15 cellular contexts compared by ENCODE assay signal in the genomic region with DNA sequence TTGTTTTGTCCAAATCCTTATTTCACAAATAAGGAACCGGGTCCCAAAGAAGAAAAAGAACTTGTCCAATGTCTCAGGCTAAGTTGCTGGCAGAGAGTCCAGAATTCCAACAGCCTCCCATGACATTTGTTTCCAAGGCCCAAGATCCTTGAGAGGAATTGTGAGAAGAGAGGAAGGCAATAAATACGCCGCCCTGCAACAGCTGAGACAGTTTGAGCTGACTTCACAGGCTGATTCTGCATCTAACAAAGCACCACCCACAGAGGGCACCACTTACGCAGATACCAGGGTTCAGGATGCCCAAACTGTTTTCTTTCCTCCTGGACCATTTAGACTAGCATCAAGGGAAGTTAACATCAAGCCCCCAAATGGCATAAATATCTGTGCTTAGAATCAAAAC.
DNase-seq lines count a peak whose midpoint lies in the region; ATAC-seq, FAIRE-seq and TF ChIP-seq lines count a peak whose summit lies in the region.
"Had no signal": no experiment of that assay in that cellular context is flagged by ENCODE, and none has a peak within 500 bp of the region (broad histone marks: within the 10 kb centered on the region; RNA-seq: fewer than 3 reads in every experiment).

No MANE protein-coding gene starts in this region.

- H4K91ac ChIP-seq in H1 (replicated peaks; ENCODE audit: insufficient read length, low read length) = no peak overlapping the region

- no peak overlapping the region for H4K5ac ChIP-seq in H1 (ENCODE audit: insufficient read length, low read depth, low read length)

- no peak overlapping the region for H3K4me2 ChIP-seq in H1 (ENCODE audit: insufficient read depth in 1 of 2, low read depth in 2 of 2, low read length in 2 of 2)

- H3K4ac ChIP-seq in H1 (replicated peaks; ENCODE audit: insufficient read length, low read depth, low read length) = no peak overlapping the region

- CTCF ChIA-PET in H1 (lab: Charles Lee; ENCODE audit: partially characterized antibody) = interaction anchor here (0.6 to 6.5 kb wide), 27 partner anchors 9 to 802 kb away, joined by 3 to 78 read pairs (median 3); no protein-coding TSS in a partner anchor

- POLR2A ChIA-PET in H1 (lab: Charles Lee; ENCODE audit: partially characterized antibody) = no interaction called here

- no peak for TF ChIP-seq EP300 in H1 (IDR thresholded peaks at IDR 0.05; ENCODE audit: borderline replicate concordance in 1 of 2, low read depth in 2 of 2, low read length in 2 of 2)
- no peak for TF ChIP-seq EP300 in upper lobe of left lung (IDR thresholded peaks at IDR 0.05)

- no peak overlapping the region for H2BK20ac ChIP-seq in H1 (ENCODE audit: low read length)

- H3K9ac ChIP-seq in H1 (replicated peaks in 1 of 4; ENCODE audit: extremely low read depth in 1 of 4, low read depth in 3 of 4, low read length in 3 of 4) = no peak overlapping the region

- no peaks in the 10 kb centered on the region for H3K79me1 ChIP-seq in H1 (ENCODE audit: low read depth, low read length)

- H2BK12ac ChIP-seq in H1 (ENCODE audit: low read depth, low read length) = no peak overlapping the region

- H3K36me3 ChIP-seq in H1 (ENCODE audit: control insufficient read depth in 2 of 4, insufficient read depth in 4 of 4, low read length in 3 of 4) = no peaks in the 10 kb centered on the region
- no peaks in the 10 kb centered on the region for H3K36me3 ChIP-seq in upper lobe of left lung
- H3K36me3 ChIP-seq: cardiac muscle cell, thyroid gland had no signal

- no peak overlapping the region for H2AK5ac ChIP-seq in H1 (ENCODE audit: low read depth, low read length)

- no peak overlapping the region for H3K18ac ChIP-seq in H1 (ENCODE audit: extremely low read depth, low read length)

- WGBS in H1 (ENCODE audit: extremely low coverage in 1 of 2, insufficient coverage in 1 of 2, insufficient read length in 1 of 2, insufficient replicate concordance in 2 of 2, low coverage in 1 of 2, low lambda C conversion rate in 2 of 2, missing lambda C conversion rate in 1 of 2), 2 experiments = 83% methylated on average over 4 of the region's 4 CpGs; no CpG with 5 or more reads in 1 of the 2 experiments
- 85 to 94% methylated on average over 4 of the region's 4 CpGs for WGBS in upper lobe of left lung, 2 donors

- H3K4me3 ChIP-seq in NB4 (ENCODE audit: low read depth, low read length) = no peak overlapping the region
- no peak overlapping the region for H3K4me3 ChIP-seq in H1 (ENCODE audit: extremely low read depth in 1 of 4, insufficient read depth in 2 of 4, low read depth in 3 of 4, low read length in 4 of 4)
- H3K4me3 ChIP-seq in upper lobe of left lung = no peak overlapping the region
- H3K4me3 ChIP-seq: cardiac muscle cell, K562, skin epidermis, thyroid gland had no signal

- H3K23me2 ChIP-seq in H1 (ENCODE audit: low read depth, low read length) = 0 out of 2 replicates have a peak, but pooled peaks cover 2% of the 10 kb centered on the region

- no peak for TF ChIP-seq POLR2A in NB4 (IDR thresholded peaks at IDR 0.05; ENCODE audit: extremely low read depth, insufficient read length)
- no peak for TF ChIP-seq POLR2A in H1 (IDR thresholded peaks at IDR 0.05; ENCODE audit: control extremely low read depth in 1 of 2, low read depth in 2 of 2, low read length in 2 of 2)
- no peak for TF ChIP-seq POLR2A in upper lobe of left lung (IDR thresholded peaks at IDR 0.05)

- DNase-seq in NCI-H146 (lab: John Stamatoyannopoulos, UW) (peak; percentile 3), NCI-H146 treated with DMSO at 0.1 percent for 48 hours (lab: John Stamatoyannopoulos, UW; ENCODE audit: unreplicated experiment) (no peak), NB4 (ENCODE audit: low read depth) (peak; percentile 8), H1 (ENCODE audit: low read depth in 1 of 2, low spot score in 2 of 2) (no peak), pons (ENCODE audit: low spot score) (peak; percentile 50), upper lobe of left lung (no peak), OCI-M1 (lab: John Stamatoyannopoulos, UW) (no peak)
- DNase-seq: activated T-cell treated with anti-CD3 and anti-CD28 coated beads, Interleukin-2, amount 50 U/mL, for 72 hours; thyroid gland had no signal

- no peak overlapping the region for H2AFZ ChIP-seq in H1 (ENCODE audit: low read length)

- no peak overlapping the region for H3K27ac ChIP-seq in H1 (ENCODE audit: low read depth, low read length)
- no peak overlapping the region for H3K27ac ChIP-seq in upper lobe of left lung
- H3K27ac ChIP-seq: cardiac muscle cell, skin epidermis, thyroid gland had no signal

- H3K27me3 ChIP-seq in H1 (replicated peaks in 1 of 4; ENCODE audit: control insufficient read depth in 3 of 4, extremely low read depth in 1 of 4, insufficient read depth in 3 of 4, low read length in 3 of 4) (no peaks in the 10 kb centered on the region), upper lobe of left lung (no peaks in the 10 kb centered on the region)
- H3K27me3 ChIP-seq: cardiac muscle cell, thyroid gland had no signal

- H3K9me3 ChIP-seq in H1 (ENCODE audit: insufficient read depth in 2 of 2, low read depth in 1 of 2, low read length in 1 of 2) = no peaks in the 10 kb centered on the region
- H3K9me3 ChIP-seq in upper lobe of left lung = no peaks in the 10 kb centered on the region
- H3K9me3 ChIP-seq: thyroid gland had no signal

- TF ChIP-seq CTCF in NB4 (IDR thresholded peaks at IDR 0.05; ENCODE audit: low read depth, low read length) (peak; percentile 18), H1 (IDR thresholded peaks at IDR 0.05; ENCODE audit: control extremely low read depth in 1 of 3, insufficient read depth in 1 of 3, low read depth in 1 of 3, low read length in 3 of 3) (peak; percentile 45 to 69 (median 51); a peak in 3 of 4 replicates), upper lobe of left lung (IDR thresholded peaks at IDR 0.05) (no peak)

- no peak overlapping the region for H2BK5ac ChIP-seq in H1 (ENCODE audit: low read depth, low read length)

- no peak overlapping the region for H2BK15ac ChIP-seq in H1 (ENCODE audit: low read length)

- H3K14ac ChIP-seq in H1 (ENCODE audit: insufficient read length) = no peak overlapping the region

- no peaks in the 10 kb centered on the region for H4K20me1 ChIP-seq in H1 (replicated peaks in 1 of 2; ENCODE audit: control insufficient read depth in 1 of 2, insufficient read depth in 2 of 2, low read length in 2 of 2)

- peaks cover 0 to 9% (median 2%) of the 10 kb centered on the region in 4 experiments; a peak in 4 of 7 replicates for H3K4me1 ChIP-seq in H1 (replicated peaks in 1 of 4; ENCODE audit: control insufficient read depth in 3 of 4, insufficient read depth in 4 of 4, low read length in 3 of 4)
- no peaks in the 10 kb centered on the region for H3K4me1 ChIP-seq in upper lobe of left lung
- H3K4me1 ChIP-seq: thyroid gland had no signal

- no peaks in the 10 kb centered on the region for H3K79me2 ChIP-seq in H1 (ENCODE audit: control insufficient read depth in 1 of 2, insufficient read depth in 2 of 2, low read length in 2 of 2)

- H2BK120ac ChIP-seq in H1 (replicated peaks; ENCODE audit: low read depth, low read length) = no peak overlapping the region

- H3K23ac ChIP-seq in H1 (ENCODE audit: insufficient read length) = no peak overlapping the region

- H4K8ac ChIP-seq in H1 (ENCODE audit: extremely low read depth, insufficient read depth, low read length) = no peak overlapping the region

- H3K56ac ChIP-seq in H1 (replicated peaks; ENCODE audit: insufficient read length, low read depth, low read length) = no peak overlapping the region

- ATAC-seq in HG02884 (IDR thresholded peaks at IDR 0.05; ENCODE audit: unreplicated experiment) (no peak), upper lobe of left lung (ENCODE audit: low FRiP score in 2 of 2) (no peak)
- ATAC-seq: activated T-cell treated with anti-CD3 and anti-CD28 coated beads, Interleukin-2, amount 50 U/mL, for 72 hours; K562 had no signal

- peak; percentile 70 to 74 for TF ChIP-seq RAD21 in H1 (IDR thresholded peaks at IDR 0.05 in 1 of 2, conservative IDR thresholded peaks at IDR 0.05 in 1 of 2; ENCODE audit: low read depth in 2 of 2, low read length in 2 of 2)

- FAIRE-seq in H1 (lab: Jason Lieb, UNC) = no peak
- FAIRE-seq: A204.1, H54, K562 had no signal

TF ChIP-seq in H1, 55 proteins besides CTCF, POLR2A, EP300 and RAD21:
- TF ChIP-seq RXRA (IDR thresholded peaks at IDR 0.05; ENCODE audit: insufficient read depth, low read depth, low read length) (no peak), BRCA1 (IDR thresholded peaks at IDR 0.05; ENCODE audit: low read depth, low read length) (no peak)
- TF ChIP-seq, protein P1, sequence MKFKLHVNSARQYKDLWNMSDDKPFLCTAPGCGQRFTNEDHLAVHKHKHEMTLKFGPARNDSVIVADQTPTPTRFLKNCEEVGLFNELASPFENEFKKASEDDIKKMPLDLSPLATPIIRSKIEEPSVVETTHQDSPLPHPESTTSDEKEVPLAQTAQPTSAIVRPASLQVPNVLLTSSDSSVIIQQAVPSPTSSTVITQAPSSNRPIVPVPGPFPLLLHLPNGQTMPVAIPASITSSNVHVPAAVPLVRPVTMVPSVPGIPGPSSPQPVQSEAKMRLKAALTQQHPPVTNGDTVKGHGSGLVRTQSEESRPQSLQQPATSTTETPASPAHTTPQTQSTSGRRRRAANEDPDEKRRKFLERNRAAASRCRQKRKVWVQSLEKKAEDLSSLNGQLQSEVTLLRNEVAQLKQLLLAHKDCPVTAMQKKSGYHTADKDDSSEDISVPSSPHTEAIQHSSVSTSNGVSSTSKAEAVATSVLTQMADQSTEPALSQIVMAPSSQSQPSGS (IDR thresholded peaks at IDR 0.05; ENCODE audit: low read length) = no peak

Comparison
In these comparisons a context has a peak if more than half of its experiments do, and no peak if none do; other contexts are left out.
1. DNase-seq: peak in NCI-H146 (single experiment), NB4 (single experiment) and pons (single experiment); none in NCI-H146 treated with DMSO at 0.1 percent for 48 hours (single experiment), H1 (0 of 2), upper lobe of left lung (0 of 2) and OCI-M1 (single experiment).
2. CTCF ChIP-seq: peak in NB4 (single experiment) and H1 (3 of 3); none in upper lobe of left lung (0 of 6).